ENCODE assay signal across 13 cellular contexts in the genomic region with DNA sequence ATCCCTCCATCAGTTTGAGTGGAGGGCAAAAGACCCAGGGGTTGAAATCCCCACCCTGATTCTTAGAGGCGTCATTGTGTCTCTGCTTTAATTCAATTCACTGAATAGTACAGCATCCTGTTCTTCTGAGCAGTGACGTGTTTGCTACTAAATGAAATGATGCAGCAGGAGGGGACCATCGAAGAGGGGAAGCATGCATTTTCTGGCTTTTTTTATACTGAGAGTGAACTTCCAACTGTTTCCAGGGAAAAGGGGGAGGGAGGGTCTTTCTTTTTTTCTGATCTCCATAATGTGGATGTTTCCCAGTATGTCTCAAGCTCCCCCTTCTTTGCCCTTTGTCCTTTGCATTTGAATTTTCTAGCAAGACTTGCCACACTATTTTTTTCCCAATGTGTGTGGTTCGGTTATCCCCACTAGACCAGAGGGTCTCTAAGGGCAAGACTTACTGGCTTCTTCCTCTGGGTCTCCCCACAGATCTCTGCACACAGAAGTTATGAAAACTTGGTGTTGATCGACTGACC. TPM values are rescaled to one million over a fixed set of nuclear protein-coding genes. Genes with fewer than 3 reads are reported as not detected.
DNase-seq lines count a peak whose midpoint lies in the region; ATAC-seq, FAIRE-seq and TF ChIP-seq lines count a peak whose summit lies in the region.
"Had no signal": no experiment of that assay in that cellular context is flagged by ENCODE, and none has a peak within 500 bp of the region (broad histone marks: within the 10 kb centered on the region; RNA-seq: fewer than 3 reads in every experiment).

No MANE protein-coding gene starts in this region.

- TF ChIP-seq EP300 in GM12878 (IDR thresholded peaks at IDR 0.05; ENCODE audit: borderline replicate concordance in 1 of 2, control insufficient read depth in 1 of 2, low read depth in 2 of 2, low read length in 2 of 2): no peak

- peak overlapping the region; percentile 95 for H3K4me2 ChIP-seq in GM12878 (ENCODE audit: control insufficient read depth, insufficient read depth)
- H3K4me2 ChIP-seq in parathyroid adenoma (ENCODE audit: low read length): peak overlapping the region; percentile 28

- FAIRE-seq in GM12878 (lab: Jason Lieb, UNC): no peak
- FAIRE-seq: GM18507 had no signal

- peak overlapping the region in 5 of 7 donors; percentile 22 to 66 (median 43) for H3K27ac Mint-ChIP-seq in CD14-positive monocyte

- peak overlapping the region; percentile 54 for H3K9ac ChIP-seq in GM12878 (ENCODE audit: control insufficient read depth, insufficient read depth, low read length)
- H3K9ac ChIP-seq in parathyroid adenoma: no peak overlapping the region

- BruUV-seq in GM12878 (replicated peaks; lab: Mats Ljungman, UMichigan): no TSS peak

- H3K4me3 ChIP-seq in GM12864 (ENCODE audit: low read depth, low read length) (peak overlapping the region; percentile 10; the same call in 1 of the 2 replicates), GM12878 (peak overlapping the region; percentile 85), parathyroid adenoma (ENCODE audit: low read depth, low read length) (no peak overlapping the region)

- peaks cover 2 to 16% of the 10 kb centered on the region in 2 donors for H3K36me3 Mint-ChIP-seq in CD14-positive monocyte

- no peaks in the 10 kb centered on the region for H4K20me1 ChIP-seq in GM12878 (ENCODE audit: control insufficient read depth, insufficient read depth)

- H3K27ac ChIP-seq in GM12878 (ENCODE audit: control insufficient read depth, insufficient read depth): peak overlapping the region; percentile 57
- peak overlapping the region; percentile 11 for H3K27ac ChIP-seq in parathyroid adenoma

- H3K79me2 ChIP-seq in GM12878 (ENCODE audit: control insufficient read depth, insufficient read depth, low read length): peaks cover 40% of the 10 kb centered on the region
- H3K79me2 ChIP-seq in parathyroid adenoma: no peaks in the 10 kb centered on the region

- 27% methylated on average over 5 of the region's 5 CpGs for WGBS in GM12878 (ENCODE audit: insufficient coverage, insufficient replicate concordance, low lambda C conversion rate, missing lambda C conversion rate)

- no peak overlapping the region for H3K4me3 Mint-ChIP-seq in CD14-positive monocyte

- CTCF ChIA-PET in GM12878 (lab: Yijun Ruan, JAX): interaction anchor here (1.1 to 7.0 kb wide), 3 partner anchors 13 to 53 kb away, joined by 3 to 63 read pairs (median 24); no protein-coding TSS in a partner anchor

- H3K27me3 ChIP-seq in GM12878 (replicated peaks in 1 of 2; ENCODE audit: control insufficient read depth in 2 of 2, insufficient read depth in 2 of 2, low read length in 1 of 2) (no peaks in the 10 kb centered on the region), parathyroid adenoma (ENCODE audit: control insufficient read depth, insufficient read depth, low read length) (no peaks in the 10 kb centered on the region)

- in situ Hi-C loops in GM12878 (cut with MboI): no loop called here

- H3K4me1 Mint-ChIP-seq in CD14-positive monocyte: peaks cover 43% of the 10 kb centered on the region

- peaks cover 0 to 2% (median 0%) of the 10 kb centered on the region in 7 donors for H3K9me3 Mint-ChIP-seq in CD14-positive monocyte

- TF ChIP-seq CTCF in CD14-positive monocyte (IDR thresholded peaks at IDR 0.05) (no peak), GM12864 (IDR thresholded peaks at IDR 0.05; ENCODE audit: low read depth, low read length, missing control alignments) (no peak), GM12878 (IDR thresholded peaks at IDR 0.05 in 2 of 3, conservative IDR thresholded peaks at IDR 0.05 in 1 of 3; ENCODE audit: control insufficient read depth in 2 of 3, extremely low read depth in 1 of 3, insufficient read depth in 1 of 3, low read depth in 3 of 3, low read length in 3 of 3) (no peak), parathyroid adenoma (IDR thresholded peaks at IDR 0.05) (no peak)

- intact Hi-C loops in CD14-positive monocyte (cut with micrococcal nuclease): no loop called here
- intact Hi-C loops in GM12878 (cut with micrococcal nuclease; ENCODE audit: unreplicated experiment): no loop called here

- no peak for TF ChIP-seq POLR2A in GM12878 (IDR thresholded peaks at IDR 0.05; ENCODE audit: low read depth, low read length)

- ATAC-seq in GM12878 (peak; percentile 12), GM18858 (IDR thresholded peaks at IDR 0.05; ENCODE audit: unreplicated experiment) (no peak)

- H3K4me1 ChIP-seq in GM12878 (ENCODE audit: control insufficient read depth, insufficient read depth, low read length) (peaks cover 32% of the 10 kb centered on the region), parathyroid adenoma (peaks cover 3% of the 10 kb centered on the region)

- RAD21 ChIA-PET in GM12878 (lab: Charles Lee; ENCODE audit: unreplicated experiment): interaction anchor here (1.3 to 8.5 kb wide), 3 partner anchors 12 to 55 kb away, joined by 6 to 139 read pairs (median 6); no protein-coding TSS in a partner anchor

- H2AFZ ChIP-seq in GM12878 (ENCODE audit: control insufficient read depth, low read depth, low read length) (no peak overlapping the region), parathyroid adenoma (no peak overlapping the region)

- H3K9me3 ChIP-seq in GM12878 (replicated peaks; ENCODE audit: control insufficient read depth, insufficient read depth, low read length) (no peaks in the 10 kb centered on the region; the same call in 2 of the 3 replicates), parathyroid adenoma (ENCODE audit: control insufficient read depth, low read length) (no peaks in the 10 kb centered on the region)

- POLR2A ChIA-PET in GM12878 (lab: Charles Lee): interaction anchor here (0.6 to 8.7 kb wide), 8 partner anchors 8 to 1083 kb away, joined by 3 to 184 read pairs (median 5); a partner anchor contains a TSS

- peaks cover 0 to 1% (median 1%) of the 10 kb centered on the region in 3 donors for H3K27me3 Mint-ChIP-seq in CD14-positive monocyte (ENCODE audit: low read depth in 3 of 3)

- H3K36me3 ChIP-seq in GM12878 (ENCODE audit: control insufficient read depth in 2 of 2, insufficient read depth in 2 of 2, low read length in 1 of 2) (peaks cover 0 to 5% of the 10 kb centered on the region in 2 experiments; a peak in 1 of 4 replicates), parathyroid adenoma (ENCODE audit: control insufficient read depth, insufficient read depth, low read length) (no peaks in the 10 kb centered on the region)

- no peak for DNase-seq in CD14-positive monocyte (ENCODE audit: low spot score)
- no peak for DNase-seq in GM12864 (ENCODE audit: low read depth)
- no peak for DNase-seq in GM12878 (ENCODE audit: low read depth, low spot score)
- DNase-seq in amniotic stem cell (lab: John Stamatoyannopoulos, UW): no peak
- no peak for DNase-seq in NOMO-1 (lab: John Stamatoyannopoulos, UW; ENCODE audit: unreplicated experiment in 2 of 2)
- DNase-seq: DMS79; effector CD4-positive, alpha-beta T cell; NCI-H146; stimulated activated naive CD4-positive, alpha-beta T cell treated with Interleukin-2 at 50 U/mL for 16 hours had no signal

- no peak for TF ChIP-seq RAD21 in GM12878 (IDR thresholded peaks at IDR 0.05; ENCODE audit: insufficient read depth, low read depth, low read length)

- SMC1A ChIA-PET in GM12878 (lab: Charles Lee; ENCODE audit: uncharacterized antibody, unreplicated experiment): interaction anchor here (0.8 to 10.3 kb wide), 8 partner anchors 8 to 236 kb away, joined by 3 to 144 read pairs (median 4); no protein-coding TSS in a partner anchor

RNA-seq across cellular contexts. Expression of a gene that starts 2.7 kb away (rescaled TPM):
- polyA plus RNA-seq in CD14-positive monocyte (10 to 100 TPM in 1 of 2 donors, 1 to 10 TPM in 1; 9.2 to 15.9 TPM), GM12878 (2011; rRNA removed) (78.6 and 87.4 TPM in 2 replicates), GM12878 (2014; fragmentation: Illumina TruSeq; extraction: Trizol) (36.3 and 37.1 TPM in 2 replicates), GM12878 (2014; fragmentation: Nextera tagmentation; extraction: Ambion mirVana) (10 to 100 TPM; 12.6 to 14.0 TPM), GM12878 (2014; rRNA removed) (31.3 and 32.3 TPM in 2 replicates), GM12878 (2016; fragmentation: Nextera tagmentation; extraction: Ambion mirVana) (10 to 100 TPM; 28.2 to 30.4 TPM)
- total RNA-seq in GM12878 (2013; cell fraction: nucleolus; rRNA removed): 258 and 277 TPM in 2 replicates
- total RNA-seq in GM12878 (2014; rRNA removed) (32.7 and 36.1 TPM in 2 replicates), GM12878 (2014; rRNA removed; fragmentation: Illumina TruSeq; extraction: Trizol) (25.0 and 25.2 TPM in 2 replicates), GM12878 (2021) (44.0 and 48.3 TPM in 2 replicates)
- polyA plus RNA-seq in GM12878 (2011; ENCODE audit: low read depth): 30.4 TPM
- 67.3 and 91.7 TPM in 2 replicates for polyA plus RNA-seq in GM12878 (2011; cell fraction: cytosol; rRNA removed)
- 426 and 653 TPM in 2 replicates for polyA plus RNA-seq in GM12878 (2011; cell fraction: nucleus; rRNA removed)
- polyA plus RNA-seq in GM12878 (2012): 37.9 and 51.2 TPM in 2 replicates
- 74.4 and 79.5 TPM in 2 replicates for polyA minus RNA-seq in GM12878 (2011; rRNA and poly(A)+ RNA removed)
- polyA minus RNA-seq in GM12878 (2011; cell fraction: cytosol; rRNA and poly(A)+ RNA removed): 19.5 and 25.3 TPM in 2 replicates
- 94.9 and 97.4 TPM in 2 replicates for polyA minus RNA-seq in GM12878 (2011; cell fraction: nucleus; rRNA and poly(A)+ RNA removed)

RNA-seq across cellular contexts. Expression of a gene that starts 44.7 kb away (rescaled TPM):
- polyA plus RNA-seq in CD14-positive monocyte (100 to 1,000 TPM in 1 of 2 donors, 10 to 100 TPM in 1; 84.5 to 118 TPM), GM12878 (2011; rRNA removed) (2.5 and 4.6 TPM in 2 replicates), GM12878 (2014; fragmentation: Illumina TruSeq; extraction: Trizol) (8.2 and 10.8 TPM in 2 replicates), GM12878 (2014; fragmentation: Nextera tagmentation; extraction: Ambion mirVana) (1 to 10 TPM; 2.6 to 5.1 TPM), GM12878 (2014; rRNA removed) (15.4 and 18.1 TPM in 2 replicates), GM12878 (2016; fragmentation: Nextera tagmentation; extraction: Ambion mirVana) (1 to 10 TPM; 7.2 to 7.8 TPM)
- total RNA-seq in GM12878 (2013; cell fraction: nucleolus; rRNA removed): 4.3 and 4.5 TPM in 2 replicates
- total RNA-seq in GM12878 (2014; rRNA removed) (9.4 and 12.4 TPM in 2 replicates), GM12878 (2014; rRNA removed; fragmentation: Illumina TruSeq; extraction: Trizol) (8.8 and 9.3 TPM in 2 replicates), GM12878 (2021) (11.4 and 11.9 TPM in 2 replicates)
- polyA plus RNA-seq in GM12878 (2011; ENCODE audit: low read depth): 3.9 TPM
- 5.6 and 5.9 TPM in 2 replicates for polyA plus RNA-seq in GM12878 (2011; cell fraction: cytosol; rRNA removed)
- polyA plus RNA-seq in GM12878 (2011; cell fraction: nucleus; rRNA removed): 53.6 and 57.2 TPM in 2 replicates
- 8.0 and 10.8 TPM in 2 replicates for polyA plus RNA-seq in GM12878 (2012)
- polyA minus RNA-seq in GM12878 (2011; rRNA and poly(A)+ RNA removed): 2.2 TPM in 2 replicates
- 1.3 and 1.6 TPM in 2 replicates for polyA minus RNA-seq in GM12878 (2011; cell fraction: cytosol; rRNA and poly(A)+ RNA removed)
- polyA minus RNA-seq in GM12878 (2011; cell fraction: nucleus; rRNA and poly(A)+ RNA removed): 3.6 and 7.3 TPM in 2 replicates

RNA-seq across cellular contexts. Expression of a gene that starts 52.0 kb away (rescaled TPM):
- polyA plus RNA-seq in CD14-positive monocyte (not detected), GM12878 (2011; rRNA removed) (1.3 and 2.1 TPM in 2 replicates), GM12878 (2014; fragmentation: Illumina TruSeq; extraction: Trizol) (0.28 TPM in 1 of 2 replicates, not detected in the other), GM12878 (2014; fragmentation: Nextera tagmentation; extraction: Ambion mirVana) (under 1 TPM in 1 of 2 experiments, not detected in 1; 0.09 TPM), GM12878 (2014; rRNA removed) (0.16 and 0.50 TPM in 2 replicates), GM12878 (2016; fragmentation: Nextera tagmentation; extraction: Ambion mirVana) (under 1 TPM; 0.14 to 0.17 TPM)
- 4.1 and 5.2 TPM in 2 replicates for total RNA-seq in GM12878 (2013; cell fraction: nucleolus; rRNA removed)
- total RNA-seq in GM12878 (2014; rRNA removed) (0.22 and 0.40 TPM in 2 replicates), GM12878 (2014; rRNA removed; fragmentation: Illumina TruSeq; extraction: Trizol) (0.13 and 0.18 TPM in 2 replicates), GM12878 (2021) (0.56 and 0.72 TPM in 2 replicates)
- polyA plus RNA-seq in GM12878 (2011; ENCODE audit: low read depth): 0.08 TPM
- polyA plus RNA-seq in GM12878 (2011; cell fraction: cytosol; rRNA removed): 2.0 and 2.2 TPM in 2 replicates
- polyA plus RNA-seq in GM12878 (2011; cell fraction: nucleus; rRNA removed): 5.9 and 8.9 TPM in 2 replicates
- polyA plus RNA-seq in GM12878 (2012): 0.32 and 0.35 TPM in 2 replicates
- 2.1 and 2.7 TPM in 2 replicates for polyA minus RNA-seq in GM12878 (2011; rRNA and poly(A)+ RNA removed)
- 1.7 and 2.2 TPM in 2 replicates for polyA minus RNA-seq in GM12878 (2011; cell fraction: cytosol; rRNA and poly(A)+ RNA removed)
- polyA minus RNA-seq in GM12878 (2011; cell fraction: nucleus; rRNA and poly(A)+ RNA removed): 1.4 and 1.5 TPM in 2 replicates
- total RNA-seq: myocyte had no signal

RNA-seq across cellular contexts. Expression of a gene that starts 59.7 kb away (rescaled TPM):
- polyA plus RNA-seq in CD14-positive monocyte (100 to 1,000 TPM; 115 to 118 TPM), GM12878 (2011; rRNA removed) (452 and 462 TPM in 2 replicates), GM12878 (2014; fragmentation: Illumina TruSeq; extraction: Trizol) (520 and 601 TPM in 2 replicates), GM12878 (2014; fragmentation: Nextera tagmentation; extraction: Ambion mirVana) (100 to 1,000 TPM; 444 to 455 TPM), GM12878 (2014; rRNA removed) (266 and 287 TPM in 2 replicates), GM12878 (2016; fragmentation: Nextera tagmentation; extraction: Ambion mirVana) (100 to 1,000 TPM; 484 to 487 TPM)
- total RNA-seq in GM12878 (2013; cell fraction: nucleolus; rRNA removed): 53.8 and 56.7 TPM in 2 replicates
- total RNA-seq in GM12878 (2014; rRNA removed) (309 and 334 TPM in 2 replicates), GM12878 (2014; rRNA removed; fragmentation: Illumina TruSeq; extraction: Trizol) (405 and 431 TPM in 2 replicates), GM12878 (2021) (261 and 266 TPM in 2 replicates)
- 179 TPM for polyA plus RNA-seq in GM12878 (2011; ENCODE audit: low read depth)
- 374 and 428 TPM in 2 replicates for polyA plus RNA-seq in GM12878 (2011; cell fraction: cytosol; rRNA removed)
- polyA plus RNA-seq in GM12878 (2011; cell fraction: nucleus; rRNA removed): 208 and 248 TPM in 2 replicates
- polyA plus RNA-seq in GM12878 (2012): 157 and 180 TPM in 2 replicates
- 323 and 337 TPM in 2 replicates for polyA minus RNA-seq in GM12878 (2011; rRNA and poly(A)+ RNA removed)
- 102 and 114 TPM in 2 replicates for polyA minus RNA-seq in GM12878 (2011; cell fraction: cytosol; rRNA and poly(A)+ RNA removed)
- polyA minus RNA-seq in GM12878 (2011; cell fraction: nucleus; rRNA and poly(A)+ RNA removed): 46.4 and 69.7 TPM in 2 replicates
